26 cellular contexts compared by ENCODE assay signal in the genomic region with DNA sequence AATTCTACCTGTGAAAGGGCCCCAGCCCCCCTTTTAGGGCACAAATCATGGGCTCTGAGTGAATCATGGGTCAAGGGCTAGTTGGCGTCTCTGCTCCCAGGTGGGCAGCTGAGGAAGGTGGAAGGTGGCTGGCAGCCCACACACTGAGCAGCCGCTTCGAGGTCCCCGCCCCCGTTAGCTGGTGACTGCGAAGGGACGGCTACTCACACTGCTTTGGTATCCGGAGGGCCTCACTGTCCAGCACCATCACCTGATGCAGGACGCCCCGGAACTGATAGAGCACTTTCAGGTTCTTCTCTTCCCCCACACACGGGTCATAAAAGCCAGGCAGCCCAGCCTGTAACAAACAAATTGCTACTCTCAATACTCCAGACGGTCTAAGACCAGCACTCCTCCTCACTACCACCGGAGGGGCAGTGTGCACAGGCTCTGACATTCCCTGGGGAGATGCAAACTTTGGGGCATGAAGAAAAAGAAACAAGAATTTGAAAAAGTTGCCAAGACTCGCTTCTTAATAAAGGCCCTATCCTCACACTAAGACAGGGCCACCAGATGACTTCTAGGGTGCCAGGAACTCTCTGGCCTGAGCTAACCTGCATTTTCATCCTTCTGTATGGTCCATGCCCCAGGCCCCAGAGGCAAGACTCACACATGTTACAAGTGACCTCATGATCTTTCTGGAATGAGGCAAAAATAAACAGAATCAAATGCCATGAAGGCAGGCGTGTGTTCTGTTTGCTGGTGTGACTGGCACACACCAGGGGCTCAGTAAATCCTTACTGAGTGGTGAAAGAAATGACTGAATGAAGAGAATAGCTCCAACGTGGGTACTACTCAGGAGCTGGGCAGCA. TPM values are rescaled to one million over a fixed set of nuclear protein-coding genes. Genes with fewer than 3 reads are reported as not detected.
A peak's percentile ranks its signal among the peaks of the same experiment; 100 is the strongest.
DNase-seq lines count a peak whose midpoint lies in the region; ATAC-seq, FAIRE-seq and TF ChIP-seq lines count a peak whose summit lies in the region.
"Had no signal": no experiment of that assay in that cellular context is flagged by ENCODE, and none has a peak within 500 bp of the region (broad histone marks: within the 10 kb centered on the region; RNA-seq: fewer than 3 reads in every experiment).

No MANE protein-coding gene starts in this region.

- no peak for TF ChIP-seq CTCF in K562 (IDR thresholded peaks at IDR 0.05 in 2 of 3, conservative IDR thresholded peaks at IDR 0.05 in 1 of 3; ENCODE audit: insufficient read depth in 2 of 3, low read depth in 1 of 3, low read length in 3 of 3)

- 85% methylated on average over 16 of the region's 16 CpGs for WGBS in K562 (ENCODE audit: insufficient coverage, low coverage, missing lambda C conversion rate)

- H3K27ac Mint-ChIP-seq in activated naive CD4-positive, alpha-beta T cell treated with anti-CD3 and anti-CD28 coated beads, Interleukin-2, amount 50 U/mL, for 72 hours = peak overlapping the region; percentile 29 to 68
- no peak overlapping the region for H3K27ac Mint-ChIP-seq in activated naive CD4-positive, alpha-beta T cell treated with anti-CD3 and anti-CD28 coated beads for 36 hours
- H3K27ac Mint-ChIP-seq: activated naive CD4-positive, alpha-beta T cell treated with anti-CD3 and anti-CD28 coated beads, Interleukin-2, amount 10 ng/mL, durations not matched to agents 7 days and 5 days had no signal

- intact Hi-C loops in activated naive CD4-positive, alpha-beta T cell treated with anti-CD3 and anti-CD28 coated beads for 36 hours (cut with micrococcal nuclease) = no loop called here
- intact Hi-C loops in K562 (cut with micrococcal nuclease) (no loop called here), left colon (cut with DNase I, micrococcal nuclease) (loop anchor here in 1 of 2 donors (10.0 kb wide), 1 partner anchor 81 kb away; the partner anchor contains the start of genes NOL9 and TAS1R1)

- FAIRE-seq in K562 (lab: Jason Lieb, UNC) = no peak
- FAIRE-seq: A204.1, colon had no signal

- no peaks in the 10 kb centered on the region for H3K27me3 Mint-ChIP-seq in activated naive CD4-positive, alpha-beta T cell treated with anti-CD3 and anti-CD28 coated beads for 36 hours (ENCODE audit: low read depth)
- H3K27me3 Mint-ChIP-seq: activated naive CD4-positive, alpha-beta T cell treated with anti-CD3 and anti-CD28 coated beads, Interleukin-2, amount 10 ng/mL, durations not matched to agents 7 days and 5 days; CD4-positive, alpha-beta memory T cell; naive thymus-derived CD8-positive, alpha-beta T cell; progenitor cell of endocrine pancreas; stimulated activated naive CD8-positive, alpha-beta T cell treated with anti-CD3 and anti-CD28 coated beads, Interleukin-15, Interleukin-2, amounts not matched to agents 100 ng/mL and 50 ng/mL, for 24 hours had no signal

- no peak for TF ChIP-seq RAD21 in K562 (CRISPR knock-in tag; conservative IDR thresholded peaks at IDR 0.05 in 1 of 2, IDR thresholded peaks at IDR 0.05 in 1 of 2)

- no peak overlapping the region for H2AFZ ChIP-seq in K562 (ENCODE audit: low read depth, low read length)

- peaks cover 0 to 16% of the 10 kb centered on the region in 2 experiments; a peak in 1 of 5 replicates for H3K4me1 ChIP-seq in K562 (replicated peaks in 1 of 2; ENCODE audit: control insufficient read depth in 2 of 2, insufficient read depth in 2 of 2, low read length in 2 of 2)
- H3K4me1 ChIP-seq: upper lobe of left lung had no signal

- no peak for ATAC-seq in activated naive CD4-positive, alpha-beta T cell treated with anti-CD3 and anti-CD28 coated beads, Interleukin-2, amount 50 U/mL, for 72 hours
- ATAC-seq in K562 = no peak
- no peak for ATAC-seq in left colon
- ATAC-seq in GM18502 (IDR thresholded peaks at IDR 0.05; ENCODE audit: poor library complexity, unreplicated experiment) = no peak
- ATAC-seq: naive thymus-derived CD8-positive, alpha-beta T cell had no signal

- H3K4me3 ChIP-seq in K562 = no peak overlapping the region
- H3K4me3 ChIP-seq: ascending aorta, upper lobe of left lung had no signal

- no peak for TF ChIP-seq EP300 in K562 (IDR thresholded peaks at IDR 0.05; ENCODE audit: low read length)

- no peak overlapping the region; a peak in 1 of 4 replicates for H3K9ac ChIP-seq in K562 (ENCODE audit: insufficient read depth in 1 of 2, low read depth in 2 of 2, low read length in 2 of 2)

- DNase-seq in activated naive CD4-positive, alpha-beta T cell treated with anti-CD3 and anti-CD28 coated beads, Interleukin-2, amount 50 U/mL, for 72 hours (ENCODE audit: low spot score in 2 of 2) = no peak
- no peak for DNase-seq in activated naive CD4-positive, alpha-beta T cell treated with anti-CD3 and anti-CD28 coated beads for 36 hours
- DNase-seq in K562 (ENCODE audit: extremely low read depth in 1 of 4, low spot score in 3 of 4) = no peak
- DNase-seq in hepatic stellate cell (ENCODE audit: low spot score) = peak; percentile 52
- no peak for DNase-seq in Ammon's horn (ENCODE audit: low spot score)
- no peak for DNase-seq in NCI-H69 (lab: John Stamatoyannopoulos, UW)
- no peak for DNase-seq in left colon
- DNase-seq: activated CD4-positive, alpha-beta T cell treated with anti-CD3 and anti-CD28 coated beads, Interleukin-2, amount 50 U/mL, for 48 hours; activated naive CD4-positive, alpha-beta T cell treated with anti-CD3 and anti-CD28 coated beads, Interleukin-2, amount 10 ng/mL, durations not matched to agents 7 days and 5 days; activated T-cell treated with anti-CD3 and anti-CD28 coated beads for 4 hours; CD4-positive, alpha-beta memory T cell; KBM-7; mammary epithelial cell; NCI-H1048; NCI-H526; OCI-M1; SIG-M5; stimulated activated CD4-positive, alpha-beta T cell treated with anti-CD3 and anti-CD28 coated beads, Interleukin-2, amount 100 ng/mL, for 24 hours; upper lobe of left lung had no signal

- H3K27me3 ChIP-seq in K562 (ENCODE audit: control insufficient read depth in 2 of 2, insufficient read depth in 2 of 2, low read length in 2 of 2) = no peaks in the 10 kb centered on the region
- H3K27me3 ChIP-seq: ascending aorta, upper lobe of left lung had no signal

- no peaks in the 10 kb centered on the region for H3K4me1 Mint-ChIP-seq in activated naive CD4-positive, alpha-beta T cell treated with anti-CD3 and anti-CD28 coated beads for 36 hours (ENCODE audit: low read depth)
- H3K4me1 Mint-ChIP-seq: activated naive CD4-positive, alpha-beta T cell treated with anti-CD3 and anti-CD28 coated beads, Interleukin-2, amount 10 ng/mL, durations not matched to agents 7 days and 5 days; CD4-positive, alpha-beta memory T cell; naive thymus-derived CD8-positive, alpha-beta T cell had no signal

- H3K9me3 Mint-ChIP-seq in activated naive CD4-positive, alpha-beta T cell treated with anti-CD3 and anti-CD28 coated beads, Interleukin-2, amount 50 U/mL, for 72 hours = no peaks in the 10 kb centered on the region
- no peaks in the 10 kb centered on the region for H3K9me3 Mint-ChIP-seq in activated naive CD4-positive, alpha-beta T cell treated with anti-CD3 and anti-CD28 coated beads for 36 hours
- H3K9me3 Mint-ChIP-seq: activated naive CD4-positive, alpha-beta T cell treated with anti-CD3 and anti-CD28 coated beads, Interleukin-2, amount 10 ng/mL, durations not matched to agents 7 days and 5 days; CD4-positive, alpha-beta memory T cell; naive thymus-derived CD8-positive, alpha-beta T cell; stimulated activated naive CD8-positive, alpha-beta T cell treated with anti-CD3 and anti-CD28 coated beads, Interleukin-15, Interleukin-2, amounts not matched to agents 100 ng/mL and 50 ng/mL, for 24 hours had no signal

- H3K36me3 Mint-ChIP-seq in activated naive CD4-positive, alpha-beta T cell treated with anti-CD3 and anti-CD28 coated beads, Interleukin-2, amount 50 U/mL, for 72 hours = peaks cover 0 to 5% of the 10 kb centered on the region in 2 donors
- H3K36me3 Mint-ChIP-seq in activated naive CD4-positive, alpha-beta T cell treated with anti-CD3 and anti-CD28 coated beads for 36 hours (ENCODE audit: low read depth) = peaks cover 17% of the 10 kb centered on the region

- no peaks in the 10 kb centered on the region for H3K9me1 ChIP-seq in K562 (ENCODE audit: control insufficient read depth, insufficient read depth, low read length)

- no peak for TF ChIP-seq POLR2A in K562 (conservative IDR thresholded peaks at IDR 0.05)

- BruUV-seq in K562 (replicated peaks; lab: Mats Ljungman, UMichigan) = no TSS peak

- in situ Hi-C loops in K562 (cut with MboI) = loop anchor here (10.0 kb wide), 1 partner anchor 141 kb away; the partner anchor contains the start of gene PLEKHG5

- POLR2A ChIA-PET in K562 (lab: Yijun Ruan, JAX) = no interaction called here

- H3K27ac ChIP-seq in K562 (ENCODE audit: extremely low read depth, low read depth, low read length) = no peak overlapping the region
- H3K27ac ChIP-seq: upper lobe of left lung had no signal

- peaks cover 90% of the 10 kb centered on the region for H3K36me3 ChIP-seq in K562 (ENCODE audit: control insufficient read depth, insufficient read depth, low read length)

- H3K4me3 Mint-ChIP-seq in activated naive CD4-positive, alpha-beta T cell treated with anti-CD3 and anti-CD28 coated beads for 36 hours = no peak overlapping the region
- H3K4me3 Mint-ChIP-seq: activated naive CD4-positive, alpha-beta T cell treated with anti-CD3 and anti-CD28 coated beads, Interleukin-2, amount 10 ng/mL, durations not matched to agents 7 days and 5 days; CD4-positive, alpha-beta memory T cell; naive thymus-derived CD8-positive, alpha-beta T cell; stimulated activated naive CD8-positive, alpha-beta T cell treated with anti-CD3 and anti-CD28 coated beads, Interleukin-15, Interleukin-2, amounts not matched to agents 100 ng/mL and 50 ng/mL, for 24 hours had no signal

- no peaks in the 10 kb centered on the region for H3K9me3 ChIP-seq in K562 (replicated peaks; ENCODE audit: control insufficient read depth, insufficient read depth, low read depth, low read length)
- H3K9me3 ChIP-seq: ascending aorta, upper lobe of left lung had no signal

- H3K4me2 ChIP-seq in K562 (ENCODE audit: insufficient read depth, low read length) = no peak overlapping the region

- CTCF ChIA-PET in activated naive CD4-positive, alpha-beta T cell treated with anti-CD3 and anti-CD28 coated beads for 36 hours (lab: Charles Lee) = interaction anchor here (0.6 to 1.8 kb wide), 2 partner anchors 10 to 122 kb away, joined by 4 to 5 read pairs; no protein-coding TSS in a partner anchor
- CTCF ChIA-PET in K562 (lab: Yijun Ruan, JAX; ENCODE audit: low intra/inter-chr PET ratio) = no interaction called here

- peaks cover 2% of the 10 kb centered on the region; the same call in 1 of the 2 replicates for H4K20me1 ChIP-seq in K562 (replicated peaks; ENCODE audit: control insufficient read depth, insufficient read depth, low read length)

- no peaks in the 10 kb centered on the region for H3K79me2 ChIP-seq in K562 (ENCODE audit: control insufficient read depth, insufficient read depth, low read length)

RNA-seq across cellular contexts. Expression of gene THAP3, which starts 11.5 kb away (rescaled TPM):
- total RNA-seq in activated naive CD4-positive, alpha-beta T cell treated with anti-CD3 and anti-CD28 coated beads, Interleukin-2, amount 50 U/mL, for 72 hours = 10 to 100 TPM; 20.2 to 52.6 TPM
- 10 to 100 TPM; 27.3 to 30.9 TPM for total RNA-seq in activated naive CD4-positive, alpha-beta T cell treated with anti-CD3 and anti-CD28 coated beads for 36 hours
- total RNA-seq in K562 (2011; cell fraction: chromatin; rRNA removed; ENCODE audit: low replicate concordance) = 24.8 and 79.9 TPM in 2 replicates
- total RNA-seq in K562 (2011; cell fraction: nucleolus; rRNA removed) = 69.4 and 79.1 TPM in 2 replicates
- total RNA-seq in K562 (2011; cell fraction: nucleoplasm; rRNA removed) = 43.9 and 44.6 TPM in 2 replicates
- 31.2 and 37.6 TPM in 2 replicates for total RNA-seq in K562 (2014; rRNA removed)
- 7.4 and 9.5 TPM in 2 replicates for total RNA-seq in K562 (2014; rRNA removed; fragmentation: Illumina TruSeq; extraction: Trizol)
- 23.3 and 24.4 TPM in 2 replicates for total RNA-seq in K562 (2015; rRNA removed; fragmentation: Illumina TruSeq; extraction: Trizol)
- 18.2 and 22.1 TPM in 2 replicates for total RNA-seq in K562 (2021)
- polyA plus RNA-seq in K562 (2011; rRNA removed) = 12.7 and 18.9 TPM in 2 replicates
- 16.2 and 22.5 TPM in 2 replicates for polyA plus RNA-seq in K562 (2011; cell fraction: cytosol; rRNA removed)
- polyA plus RNA-seq in K562 (2011; cell fraction: nucleus; rRNA removed) = 26.7 and 33.4 TPM in 2 replicates
- polyA plus RNA-seq in K562 (2012) = 15.1 and 24.7 TPM in 2 replicates
- polyA plus RNA-seq in K562 (2014; fragmentation: Illumina TruSeq; extraction: Trizol) = 20.0 and 23.0 TPM in 2 replicates
- polyA plus RNA-seq in K562 (2014; fragmentation: Nextera tagmentation; extraction: Ambion mirVana) = 1 to 10 TPM; 1.9 to 7.0 TPM
- 28.1 and 29.3 TPM in 2 replicates for polyA plus RNA-seq in K562 (2014; rRNA removed)
- 9.4 and 10.5 TPM in 2 replicates for polyA minus RNA-seq in K562 (2011; rRNA and poly(A)+ RNA removed)
- polyA minus RNA-seq in K562 (2011; cell fraction: cytosol; rRNA and poly(A)+ RNA removed) = 8.3 and 12.0 TPM in 2 replicates
- 15.3 and 21.4 TPM in 2 replicates for polyA minus RNA-seq in K562 (2011; cell fraction: nucleus; rRNA and poly(A)+ RNA removed)
- 10 to 100 TPM in 1 of 2 donors, 1 to 10 TPM in 1; 7.0 to 10.9 TPM for total RNA-seq in left colon

RNA-seq across cellular contexts. Expression of gene PHF13, which starts 22.6 kb away (rescaled TPM):
- total RNA-seq in activated naive CD4-positive, alpha-beta T cell treated with anti-CD3 and anti-CD28 coated beads, Interleukin-2, amount 50 U/mL, for 72 hours = 10 to 100 TPM; 15.5 to 33.4 TPM
- 10 to 100 TPM; 10.8 to 11.3 TPM for total RNA-seq in activated naive CD4-positive, alpha-beta T cell treated with anti-CD3 and anti-CD28 coated beads for 36 hours
- total RNA-seq in K562 (2011; cell fraction: chromatin; rRNA removed; ENCODE audit: low replicate concordance) = 29.6 and 40.5 TPM in 2 replicates
- 22.5 and 27.3 TPM in 2 replicates for total RNA-seq in K562 (2011; cell fraction: nucleolus; rRNA removed)
- total RNA-seq in K562 (2011; cell fraction: nucleoplasm; rRNA removed) = 22.7 and 26.4 TPM in 2 replicates
- total RNA-seq in K562 (2014; rRNA removed) (12.6 and 13.8 TPM in 2 replicates), K562 (2014; rRNA removed; fragmentation: Illumina TruSeq; extraction: Trizol) (11.7 and 12.6 TPM in 2 replicates), K562 (2015; rRNA removed; fragmentation: Illumina TruSeq; extraction: Trizol) (9.8 and 10.3 TPM in 2 replicates), K562 (2021) (30.2 and 36.1 TPM in 2 replicates), left colon (10 to 100 TPM in 1 of 2 donors, 1 to 10 TPM in 1; 6.7 to 11.2 TPM)
- polyA plus RNA-seq in K562 (2011; rRNA removed) (8.8 and 9.6 TPM in 2 replicates), K562 (2014; fragmentation: Illumina TruSeq; extraction: Trizol) (17.9 and 21.5 TPM in 2 replicates), K562 (2014; fragmentation: Nextera tagmentation; extraction: Ambion mirVana) (1 to 10 TPM; 1.8 TPM), K562 (2014; rRNA removed) (13.2 and 13.3 TPM in 2 replicates)
- polyA plus RNA-seq in K562 (2011; cell fraction: cytosol; rRNA removed) = 6.1 and 6.2 TPM in 2 replicates
- polyA plus RNA-seq in K562 (2011; cell fraction: nucleus; rRNA removed) = 20.7 and 23.9 TPM in 2 replicates
- polyA plus RNA-seq in K562 (2012) = 15.6 and 27.8 TPM in 2 replicates
- 7.5 and 7.7 TPM in 2 replicates for polyA minus RNA-seq in K562 (2011; rRNA and poly(A)+ RNA removed)
- polyA minus RNA-seq in K562 (2011; cell fraction: cytosol; rRNA and poly(A)+ RNA removed) = 7.8 and 9.4 TPM in 2 replicates
- 4.3 and 6.3 TPM in 2 replicates for polyA minus RNA-seq in K562 (2011; cell fraction: nucleus; rRNA and poly(A)+ RNA removed)

RNA-seq across cellular contexts. Expression of gene KLHL21, which starts 33.5 kb away (rescaled TPM):
- total RNA-seq in activated naive CD4-positive, alpha-beta T cell treated with anti-CD3 and anti-CD28 coated beads, Interleukin-2, amount 50 U/mL, for 72 hours = 10 to 100 TPM; 22.9 to 38.9 TPM
- total RNA-seq in activated naive CD4-positive, alpha-beta T cell treated with anti-CD3 and anti-CD28 coated beads for 36 hours = 10 to 100 TPM; 21.0 to 23.3 TPM
- total RNA-seq in K562 (2011; cell fraction: chromatin; rRNA removed; ENCODE audit: low replicate concordance) = 34.6 and 104 TPM in 2 replicates
- 89.4 and 101 TPM in 2 replicates for total RNA-seq in K562 (2011; cell fraction: nucleolus; rRNA removed)
- total RNA-seq in K562 (2011; cell fraction: nucleoplasm; rRNA removed) = 53.5 and 55.7 TPM in 2 replicates
- total RNA-seq in K562 (2014; rRNA removed) (26.4 and 32.3 TPM in 2 replicates), K562 (2014; rRNA removed; fragmentation: Illumina TruSeq; extraction: Trizol) (10.0 and 12.6 TPM in 2 replicates), K562 (2015; rRNA removed; fragmentation: Illumina TruSeq; extraction: Trizol) (22.4 and 23.6 TPM in 2 replicates), K562 (2021) (39.6 and 42.1 TPM in 2 replicates), left colon (10 to 100 TPM in 1 of 2 donors, 1 to 10 TPM in 1; 8.0 to 14.0 TPM)
- polyA plus RNA-seq in K562 (2011; rRNA removed) (11.0 and 14.9 TPM in 2 replicates), K562 (2014; fragmentation: Illumina TruSeq; extraction: Trizol) (17.5 and 24.2 TPM in 2 replicates), K562 (2014; fragmentation: Nextera tagmentation; extraction: Ambion mirVana) (1 to 10 TPM; 2.1 to 2.2 TPM), K562 (2014; rRNA removed) (21.0 and 22.2 TPM in 2 replicates)
- 17.3 and 24.4 TPM in 2 replicates for polyA plus RNA-seq in K562 (2011; cell fraction: cytosol; rRNA removed)
- 28.7 and 48.0 TPM in 2 replicates for polyA plus RNA-seq in K562 (2011; cell fraction: nucleus; rRNA removed)
- polyA plus RNA-seq in K562 (2012) = 37.5 and 39.1 TPM in 2 replicates
- 14.0 and 18.0 TPM in 2 replicates for polyA minus RNA-seq in K562 (2011; rRNA and poly(A)+ RNA removed)
- 21.5 and 32.0 TPM in 2 replicates for polyA minus RNA-seq in K562 (2011; cell fraction: cytosol; rRNA and poly(A)+ RNA removed)
- 22.6 and 27.8 TPM in 2 replicates for polyA minus RNA-seq in K562 (2011; cell fraction: nucleus; rRNA and poly(A)+ RNA removed)

RNA-seq across cellular contexts. Expression of gene ZBTB48, which starts 56.3 kb away (rescaled TPM):
- 10 to 100 TPM; 22.8 to 25.8 TPM for total RNA-seq in activated naive CD4-positive, alpha-beta T cell treated with anti-CD3 and anti-CD28 coated beads, Interleukin-2, amount 50 U/mL, for 72 hours
- 10 to 100 TPM; 15.0 to 18.3 TPM for total RNA-seq in activated naive CD4-positive, alpha-beta T cell treated with anti-CD3 and anti-CD28 coated beads for 36 hours
- 73.9 and 235 TPM in 2 replicates for total RNA-seq in K562 (2011; cell fraction: chromatin; rRNA removed; ENCODE audit: low replicate concordance)
- total RNA-seq in K562 (2011; cell fraction: nucleolus; rRNA removed) = 195 and 197 TPM in 2 replicates
- 94.0 and 120 TPM in 2 replicates for total RNA-seq in K562 (2011; cell fraction: nucleoplasm; rRNA removed)
- total RNA-seq in K562 (2014; rRNA removed) (42.4 and 52.4 TPM in 2 replicates), K562 (2014; rRNA removed; fragmentation: Illumina TruSeq; extraction: Trizol) (17.2 and 19.8 TPM in 2 replicates), K562 (2015; rRNA removed; fragmentation: Illumina TruSeq; extraction: Trizol) (44.5 and 55.4 TPM in 2 replicates), K562 (2021) (52.9 and 55.3 TPM in 2 replicates), left colon (10 to 100 TPM; 32.4 to 43.2 TPM)
- polyA plus RNA-seq in K562 (2011; rRNA removed) (29.5 and 57.2 TPM in 2 replicates), K562 (2014; fragmentation: Illumina TruSeq; extraction: Trizol) (24.9 and 40.6 TPM in 2 replicates), K562 (2014; fragmentation: Nextera tagmentation; extraction: Ambion mirVana) (1 to 10 TPM; 1.9 to 7.4 TPM), K562 (2014; rRNA removed) (50.9 and 66.9 TPM in 2 replicates)
- 50.1 and 59.3 TPM in 2 replicates for polyA plus RNA-seq in K562 (2011; cell fraction: cytosol; rRNA removed)
- polyA plus RNA-seq in K562 (2011; cell fraction: nucleus; rRNA removed) = 124 and 137 TPM in 2 replicates
- polyA plus RNA-seq in K562 (2012) = 45.7 and 62.8 TPM in 2 replicates
- polyA minus RNA-seq in K562 (2011; rRNA and poly(A)+ RNA removed) = 28.0 and 28.3 TPM in 2 replicates
- 31.8 and 39.4 TPM in 2 replicates for polyA minus RNA-seq in K562 (2011; cell fraction: cytosol; rRNA and poly(A)+ RNA removed)
- polyA minus RNA-seq in K562 (2011; cell fraction: nucleus; rRNA and poly(A)+ RNA removed) = 52.8 and 74.0 TPM in 2 replicates
